Comparison of ENCODE assay signal across 8 cellular contexts in genomic region chr17:50541402-50541915, GRCh38. TPM values are rescaled to one million over a fixed set of nuclear protein-coding genes. Genes with fewer than 3 reads are reported as not detected.
A peak's percentile ranks its signal among the peaks of the same experiment; 100 is the strongest.
DNase-seq lines count a peak whose midpoint lies in the region; ATAC-seq, FAIRE-seq and TF ChIP-seq lines count a peak whose summit lies in the region.

No MANE protein-coding gene starts in this region.

- no peak overlapping the region for H3K27ac Mint-ChIP-seq in T-cell

- no peaks in the 10 kb centered on the region for H3K36me3 Mint-ChIP-seq in T-cell

- POLR2A ChIA-PET in T-cell (lab: Charles Lee) = interaction anchor here in 1 of 2 donors (0.7 kb wide), 1 partner anchor 10 kb away, joined by 3 read pairs; no protein-coding TSS in a partner anchor

- DNase-seq in GM19239 (ENCODE audit: insufficient read length, low spot score) (no peak), T-cell (no peak), foreskin fibroblast (no peak), NCI-H2029 (lab: John Stamatoyannopoulos, UW) (no peak), NCI-H2081 (lab: John Stamatoyannopoulos, UW) (no peak), superior temporal gyrus (ENCODE audit: extremely low spot score) (no peak)

- no peaks in the 10 kb centered on the region for H3K27me3 ChIP-seq in skeletal muscle tissue (ENCODE audit: control insufficient read depth in 3 of 3, insufficient read depth in 3 of 3, low read length in 3 of 3)

- no peak for TF ChIP-seq CTCF in foreskin fibroblast (IDR thresholded peaks at IDR 0.05; ENCODE audit: low read depth, low read length)

- FAIRE-seq in GM19239 (lab: Jason Lieb, UNC) = peak; percentile 40

- peak overlapping the region; percentile 46 to 50 for H3K4me3 ChIP-seq in foreskin fibroblast (ENCODE audit: low read depth in 1 of 2, low read length in 2 of 2)
- peak overlapping the region; percentile 62 to 78 (median 71) for H3K4me3 ChIP-seq in skeletal muscle tissue (ENCODE audit: low read length in 3 of 3)

- peaks cover 17 to 20% (median 18%) of the 10 kb centered on the region in 3 donors for H3K4me1 ChIP-seq in skeletal muscle tissue (ENCODE audit: control insufficient read depth in 3 of 3, insufficient read depth in 3 of 3, low read length in 3 of 3)

- peaks cover 12 to 27% (median 18%) of the 10 kb centered on the region in 3 donors for H3K4me1 Mint-ChIP-seq in T-cell

- H3K27me3 Mint-ChIP-seq in T-cell = peaks cover 7 to 14% of the 10 kb centered on the region in 2 donors

- CTCF ChIA-PET in T-cell (lab: Charles Lee) = interaction anchor here (0.6 to 1.7 kb wide), 2 partner anchors 82 to 85 kb away, joined by 3 to 4 read pairs; no protein-coding TSS in a partner anchor

- H3K9me3 Mint-ChIP-seq in T-cell = no peaks in the 10 kb centered on the region

- H3K9ac ChIP-seq in skeletal muscle tissue (ENCODE audit: low read depth in 1 of 3, low read length in 3 of 3) = peak overlapping the region; percentile 74 to 85 (median 74)

- H3K27ac ChIP-seq in skeletal muscle tissue (ENCODE audit: low read depth, low read length) = no peak overlapping the region

- ATAC-seq in T-cell (replicated peaks in 1 of 4) = peak in 1 of 4 experiments; percentile 2
- ATAC-seq in HG03108 (IDR thresholded peaks at IDR 0.05; ENCODE audit: unreplicated experiment) = no peak

- peak overlapping the region; percentile 81 to 84 (median 81) for H3K4me3 Mint-ChIP-seq in T-cell

- peaks cover 0 to 2% (median 0%) of the 10 kb centered on the region in 3 donors for H3K36me3 ChIP-seq in skeletal muscle tissue (ENCODE audit: control insufficient read depth in 3 of 3, insufficient read depth in 3 of 3, low read length in 3 of 3)

- no peaks in the 10 kb centered on the region for H3K9me3 ChIP-seq in skeletal muscle tissue (ENCODE audit: control insufficient read depth in 3 of 3, low read length in 3 of 3)

RNA-seq across cellular contexts. Expression of gene SPATA20, which starts 5.5 kb away (rescaled TPM):
- total RNA-seq in T-cell = 10 to 100 TPM in 4 of 5 donors, 1 to 10 TPM in 1; 8.9 to 25.7 (median 20.3) TPM
- total RNA-seq in skeletal muscle tissue = 27.7 TPM

RNA-seq across cellular contexts. Expression of gene EPN3, which starts 8.9 kb away (rescaled TPM):
- total RNA-seq in T-cell (under 1 TPM in 2 of 5 donors, not detected in 3; 0.08 to 0.44 TPM), skeletal muscle tissue (not detected)

RNA-seq across cellular contexts. Expression of gene CACNA1G, which starts 19.1 kb away (rescaled TPM):
- total RNA-seq in T-cell (not detected), skeletal muscle tissue (3.7 TPM)

RNA-seq across cellular contexts. Expression of gene MYCBPAP, which starts 33.2 kb away (rescaled TPM):
- total RNA-seq in T-cell (1 to 10 TPM in 4 of 5 donors, under 1 TPM in 1; 0.92 to 6.9 (median 4.7) TPM), skeletal muscle tissue (under 0.01 TPM)
